8 cellular contexts compared by ENCODE assay signal in the genomic region with DNA sequence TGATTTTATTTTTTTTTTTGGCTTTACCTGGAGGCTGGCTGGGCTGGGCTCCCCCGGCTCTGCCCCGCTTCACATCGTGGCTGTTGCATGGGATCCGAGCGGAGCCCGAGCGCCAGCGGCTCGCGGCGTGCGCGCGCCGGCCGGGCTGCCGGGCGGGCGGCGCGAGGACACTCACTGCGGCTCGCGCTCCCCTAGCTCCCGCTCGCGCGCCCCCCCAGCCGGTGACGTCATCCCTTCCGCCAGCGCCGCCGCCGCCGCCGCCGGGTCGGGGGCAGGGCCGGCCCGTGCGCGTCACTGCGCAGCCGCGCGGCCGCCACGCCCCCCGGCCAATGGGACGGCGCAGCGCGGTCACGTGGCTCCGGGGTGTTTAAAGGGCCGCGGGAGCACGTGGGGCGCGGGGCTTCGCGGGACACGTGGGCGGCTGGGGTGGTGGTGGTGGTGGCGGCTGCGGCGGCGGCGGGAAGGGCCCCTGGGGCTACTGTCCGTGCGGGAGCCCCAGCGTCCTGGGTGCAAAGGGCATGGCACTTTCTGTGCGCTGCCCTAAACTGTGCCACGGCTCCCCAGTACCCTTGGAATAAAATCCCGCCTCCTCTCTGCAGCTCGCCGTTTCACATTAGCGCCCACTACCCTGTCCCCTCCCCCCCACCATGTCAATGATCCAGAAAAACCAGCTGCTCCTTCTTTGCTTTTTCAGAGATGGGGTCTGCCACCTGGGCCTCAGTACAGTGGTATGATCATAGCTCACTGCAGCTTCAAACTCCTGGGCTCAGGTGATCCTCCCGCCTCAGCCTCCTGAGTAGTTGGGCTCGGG. TPM values are rescaled to one million over a fixed set of nuclear protein-coding genes. Genes with fewer than 3 reads are reported as not detected.
A peak's percentile ranks its signal among the peaks of the same experiment; 100 is the strongest.
DNase-seq lines count a peak whose midpoint lies in the region; ATAC-seq and TF ChIP-seq lines count a peak whose summit lies in the region.

A gene (minus strand): TSS at position 176 of the 811 bp plus-strand sequence. CDS start 54,672 bp downstream, outside the sequence.

- CTCF ChIA-PET in CD4-positive, alpha-beta memory T cell (lab: Charles Lee; ENCODE audit: partially characterized antibody): no interaction called here
- CTCF ChIA-PET in PC-3 (lab: Charles Lee): interaction anchor here (0.6 kb wide), 1 partner anchor 293 kb away, joined by 7 read pairs; no protein-coding TSS in a partner anchor

- no peaks in the 10 kb centered on the region for H3F3A ChIP-seq in PC-3 (ENCODE audit: low read length, unreplicated experiment)

- ATAC-seq in HG03025 (IDR thresholded peaks at IDR 0.05; ENCODE audit: low FRiP score, unreplicated experiment) (peak; percentile 43), PC-3 (peak; percentile 74), natural killer cell (peak; percentile 77 to 86 (median 85)), HG03095 (IDR thresholded peaks at IDR 0.05; ENCODE audit: unreplicated experiment) (no peak)

- H3K4me3 ChIP-seq in CD4-positive, alpha-beta memory T cell (ENCODE audit: low read length in 2 of 2): peak within 1 kb of the TSS in 1 of 2 donors; percentile 19
- H3K4me3 ChIP-seq in PC-3 (ENCODE audit: low read length): peak within 1 kb of the TSS; percentile 95

- peak within 1 kb of the TSS; percentile 66 to 81 (median 70) for H3K4me3 Mint-ChIP-seq in CD4-positive, alpha-beta memory T cell
- H3K4me3 Mint-ChIP-seq in activated T-helper 2 cell treated with anti-CD3 and anti-CD28 coated beads, Interferon-gamma antibody, Interleukin-2, Interleukin-4, amounts not matched to agents 10 μg/mL and 5 μg/mL and 100 μg/mL, durations not matched to agents 14 hours and 24 hours and 36 hours (ENCODE audit: low read depth): peak within 1 kb of the TSS; percentile 51
- peak within 1 kb of the TSS; percentile 83 for H3K4me3 Mint-ChIP-seq in natural killer cell

- intact Hi-C loops in CD4-positive, alpha-beta memory T cell (cut with micrococcal nuclease): no loop called here
- intact Hi-C loops in PC-3 (cut with micrococcal nuclease): no loop called here
- intact Hi-C loops in activated T-helper 2 cell treated with anti-CD3 and anti-CD28 coated beads, Interferon-gamma antibody, Interleukin-2, Interleukin-4, amounts not matched to agents 10 μg/mL and 5 μg/mL and 100 μg/mL, durations not matched to agents 14 hours and 24 hours and 36 hours (cut with micrococcal nuclease): no loop called here
- intact Hi-C loops in natural killer cell (cut with micrococcal nuclease): no loop called here

- H3K36me3 ChIP-seq in CD4-positive, alpha-beta memory T cell (ENCODE audit: insufficient read depth, low read length): no peaks in the 10 kb centered on the region
- no peaks in the 10 kb centered on the region for H3K36me3 ChIP-seq in PC-3 (ENCODE audit: low read depth, low read length)

- no peak within 1 kb of the TSS for H3K27ac ChIP-seq in CD4-positive, alpha-beta memory T cell (ENCODE audit: low read depth, low read length)
- H3K27ac ChIP-seq in PC-3 (ENCODE audit: low read length): no peak within 1 kb of the TSS

- H3K4me1 Mint-ChIP-seq in CD4-positive, alpha-beta memory T cell: peaks cover 8 to 21% (median 14%) of the 10 kb centered on the region in 4 donors
- H3K4me1 Mint-ChIP-seq in activated T-helper 2 cell treated with anti-CD3 and anti-CD28 coated beads, Interferon-gamma antibody, Interleukin-2, Interleukin-4, amounts not matched to agents 10 μg/mL and 5 μg/mL and 100 μg/mL, durations not matched to agents 14 hours and 24 hours and 36 hours (ENCODE audit: low read depth): peaks cover 8% of the 10 kb centered on the region
- H3K4me1 Mint-ChIP-seq in natural killer cell: peaks cover 11 to 14% of the 10 kb centered on the region in 2 donors

- H3K9me3 ChIP-seq in CD4-positive, alpha-beta memory T cell (ENCODE audit: control insufficient read depth in 1 of 2, low read length in 2 of 2): no peaks in the 10 kb centered on the region
- no peaks in the 10 kb centered on the region for H3K9me3 ChIP-seq in PC-3 (ENCODE audit: low read length)

- H3K36me3 Mint-ChIP-seq in CD4-positive, alpha-beta memory T cell: no peaks in the 10 kb centered on the region
- no peaks in the 10 kb centered on the region for H3K36me3 Mint-ChIP-seq in activated T-helper 2 cell treated with anti-CD3 and anti-CD28 coated beads, Interferon-gamma antibody, Interleukin-2, Interleukin-4, amounts not matched to agents 10 μg/mL and 5 μg/mL and 100 μg/mL, durations not matched to agents 14 hours and 24 hours and 36 hours (ENCODE audit: low read depth)
- H3K36me3 Mint-ChIP-seq in natural killer cell: no peaks in the 10 kb centered on the region

- H3K9me3 Mint-ChIP-seq in CD4-positive, alpha-beta memory T cell: peaks cover 0 to 2% (median 0%) of the 10 kb centered on the region in 8 donors
- no peaks in the 10 kb centered on the region for H3K9me3 Mint-ChIP-seq in activated T-helper 2 cell treated with anti-CD3 and anti-CD28 coated beads, Interferon-gamma antibody, Interleukin-2, Interleukin-4, amounts not matched to agents 10 μg/mL and 5 μg/mL and 100 μg/mL, durations not matched to agents 14 hours and 24 hours and 36 hours
- H3K9me3 Mint-ChIP-seq in natural killer cell: peaks cover 0 to 2% of the 10 kb centered on the region in 2 donors

- no peaks in the 10 kb centered on the region for H4K20me1 ChIP-seq in PC-3 (ENCODE audit: low read length)

- POLR2A ChIA-PET in CD4-positive, alpha-beta memory T cell (lab: Charles Lee; ENCODE audit: partially characterized antibody): no interaction called here
- POLR2A ChIA-PET in PC-3 (lab: Charles Lee; ENCODE audit: unreplicated experiment): interaction anchor here (0.7 kb wide), 1 partner anchor 224 kb away, joined by 7 read pairs; no protein-coding TSS in a partner anchor

- no peaks in the 10 kb centered on the region for H3K9me2 ChIP-seq in PC-3 (replicated peaks; ENCODE audit: low read length)

- peak within 1 kb of the TSS; percentile 100 for H3K4me2 ChIP-seq in PC-3 (ENCODE audit: low read length)

- BruUV-seq in PC-3 (replicated peaks; lab: Mats Ljungman, UMichigan): no TSS peak

- H3K4me1 ChIP-seq in CD4-positive, alpha-beta memory T cell (ENCODE audit: insufficient read depth, low read length): peaks cover 12% of the 10 kb centered on the region
- peaks cover 13% of the 10 kb centered on the region for H3K4me1 ChIP-seq in PC-3 (ENCODE audit: insufficient read depth, low read length)

- TF ChIP-seq CTCF in PC-3 (conservative IDR thresholded peaks at IDR 0.05; ENCODE audit: low read depth, low read length) (no peak), natural killer cell (IDR thresholded peaks at IDR 0.05) (no peak)

- peak within 1 kb of the TSS; percentile 87 for H2AFZ ChIP-seq in PC-3 (ENCODE audit: low read length)

- H3K27me3 Mint-ChIP-seq in CD4-positive, alpha-beta memory T cell: peaks cover 32 to 37% of the 10 kb centered on the region in 2 donors
- peaks cover 44% of the 10 kb centered on the region for H3K27me3 Mint-ChIP-seq in activated T-helper 2 cell treated with anti-CD3 and anti-CD28 coated beads, Interferon-gamma antibody, Interleukin-2, Interleukin-4, amounts not matched to agents 10 μg/mL and 5 μg/mL and 100 μg/mL, durations not matched to agents 14 hours and 24 hours and 36 hours (ENCODE audit: low read depth)
- peaks cover 15 to 32% of the 10 kb centered on the region in 2 donors for H3K27me3 Mint-ChIP-seq in natural killer cell (ENCODE audit: low read depth in 2 of 2)

- peak within 1 kb of the TSS; percentile 28; the same call in 1 of the 2 replicates for H3K9ac ChIP-seq in PC-3 (ENCODE audit: low read length)

- peak; percentile 30 to 48 (median 44) for DNase-seq in CD4-positive, alpha-beta memory T cell
- DNase-seq in PC-3: peak; percentile 92
- peak; percentile 43 for DNase-seq in activated T-helper 2 cell treated with anti-CD3 and anti-CD28 coated beads, Interferon-gamma antibody, Interleukin-2, Interleukin-4, amounts not matched to agents 10 μg/mL and 5 μg/mL and 100 μg/mL, durations not matched to agents 14 hours and 24 hours and 36 hours (ENCODE audit: low spot score)
- DNase-seq in fibroblast of peridontal ligament (ENCODE audit: extremely low read depth): peak; percentile 47
- peak; percentile 70 for DNase-seq in natural killer cell
- peak; percentile 55 to 57 for DNase-seq in stimulated activated CD8-positive, alpha-beta memory T cell treated with anti-CD3 and anti-CD28 coated beads, Interleukin-7, amount 100 ng/mL, for 48 hours (ENCODE audit: extremely low read depth in 1 of 2, low read depth in 1 of 2)

- H3K79me2 ChIP-seq in PC-3 (ENCODE audit: low read length): peaks cover 10% of the 10 kb centered on the region

- H3K27ac Mint-ChIP-seq in CD4-positive, alpha-beta memory T cell: peak within 1 kb of the TSS in 2 of 7 donors; percentile 55 to 74
- H3K27ac Mint-ChIP-seq in activated T-helper 2 cell treated with anti-CD3 and anti-CD28 coated beads, Interferon-gamma antibody, Interleukin-2, Interleukin-4, amounts not matched to agents 10 μg/mL and 5 μg/mL and 100 μg/mL, durations not matched to agents 14 hours and 24 hours and 36 hours: no peak within 1 kb of the TSS
- peak within 1 kb of the TSS in 1 of 2 donors; percentile 7 for H3K27ac Mint-ChIP-seq in natural killer cell

- H3K27me3 ChIP-seq in CD4-positive, alpha-beta memory T cell (ENCODE audit: insufficient read depth, low read length): peaks cover 17% of the 10 kb centered on the region
- H3K27me3 ChIP-seq in PC-3 (ENCODE audit: low read length): no peaks in the 10 kb centered on the region

RNA-seq across cellular contexts. Expression of the gene that starts here (rescaled TPM):
- under 1 TPM; 0.20 to 0.30 TPM for total RNA-seq in CD4-positive, alpha-beta memory T cell
- under 1 TPM in 1 of 2 donors, not detected in 1; 0.26 TPM for polyA plus RNA-seq in CD4-positive, alpha-beta memory T cell
- total RNA-seq in PC-3 (2014; rRNA removed) (106 and 134 TPM in 2 replicates), natural killer cell (under 1 TPM; 0.47 to 0.73 (median 0.61) TPM)
- 0.21 and 0.32 TPM in 2 replicates for total RNA-seq in activated T-helper 2 cell treated with anti-CD3 and anti-CD28 coated beads, Interferon-gamma antibody, Interleukin-2, Interleukin-4, amounts not matched to agents 10 μg/mL and 5 μg/mL and 100 μg/mL, durations not matched to agents 14 hours and 24 hours and 36 hours

Comparison
In these comparisons a context has a peak if more than half of its experiments do, and no peak if none do; other contexts are left out.
1. RNA of the gene that starts here (total RNA-seq): 106 to 134 TPM in PC-3; 0.47 to 0.73 TPM in natural killer cell, 0.21 to 0.32 TPM in activated T-helper 2 cell treated with anti-CD3 and anti-CD28 coated beads, Interferon-gamma antibody, Interleukin-2, Interleukin-4, amounts not matched to agents 10 μg/mL and 5 μg/mL and 100 μg/mL, durations not matched to agents 14 hours and 24 hours and 36 hours and 0.20 to 0.30 TPM in CD4-positive, alpha-beta memory T cell; every median in the first group is over 10 times any median in the second.
2. Peak in DNase-seq in CD4-positive, alpha-beta memory T cell; RNA of the gene not detected or under 1 TPM.
3. Peak in DNase-seq in activated T-helper 2 cell treated with anti-CD3 and anti-CD28 coated beads, Interferon-gamma antibody, Interleukin-2, Interleukin-4, amounts not matched to agents 10 μg/mL and 5 μg/mL and 100 μg/mL, durations not matched to agents 14 hours and 24 hours and 36 hours; RNA of the gene not detected or under 1 TPM.
4. Peak in DNase-seq and ATAC-seq in natural killer cell; RNA of the gene not detected or under 1 TPM.
5. Peak in every context shown above with its lines, with median percentiles within 50 percentile points of each other: DNase-seq and H3K4me3 Mint-ChIP-seq.